ENCODE assay signal across 8 cellular contexts in genomic region chr9:35114921-35115341, GRCh38. TPM values are rescaled to one million over a fixed set of nuclear protein-coding genes. Genes with fewer than 3 reads are reported as not detected.
DNase-seq lines count a peak whose midpoint lies in the region; ATAC-seq and TF ChIP-seq lines count a peak whose summit lies in the region.

No MANE protein-coding gene starts in this region.

- POLR2A ChIA-PET in activated CD4-positive, alpha-beta memory T cell treated with anti-CD3 and anti-CD28 coated beads, Interleukin-2, amount 10 ng/mL, durations not matched to agents 7 days and 5 days (lab: Charles Lee), result interaction anchor here (1.2 to 4.7 kb wide), 12 partner anchors 12 to 697 kb away, joined by 3 to 50 read pairs (median 6); partner anchors contain the start of genes CCDC107, DNAJB5, FANCG and PIGO

- no peaks in the 10 kb centered on the region for H3K79me2 ChIP-seq in KMS-11 (ENCODE audit: insufficient read depth, low read depth)

- H3K4me2 ChIP-seq in KMS-11, result peak overlapping the region; percentile 96

- TF ChIP-seq CTCF in KMS-11 (conservative IDR thresholded peaks at IDR 0.05; ENCODE audit: low read depth, low read length), result no peak
- TF ChIP-seq CTCF in fibroblast of mammary gland (conservative IDR thresholded peaks at IDR 0.05; ENCODE audit: control insufficient read depth, insufficient read depth, low read depth, low read length), result no peak

- H3K27me3 Mint-ChIP-seq in activated CD4-positive, alpha-beta memory T cell treated with anti-CD3 and anti-CD28 coated beads, Interleukin-2, amount 10 ng/mL, durations not matched to agents 7 days and 5 days, result no peaks in the 10 kb centered on the region
- no peaks in the 10 kb centered on the region for H3K27me3 Mint-ChIP-seq in naive B cell

- no peaks in the 10 kb centered on the region for H3K27me3 ChIP-seq in KMS-11 (ENCODE audit: insufficient read depth, low read depth)

- H3K27ac ChIP-seq in KMS-11, result peak overlapping the region; percentile 44

- H3K9me3 Mint-ChIP-seq in activated CD4-positive, alpha-beta memory T cell treated with anti-CD3 and anti-CD28 coated beads, Interleukin-2, amount 10 ng/mL, durations not matched to agents 7 days and 5 days, result no peaks in the 10 kb centered on the region
- H3K9me3 Mint-ChIP-seq in naive B cell, result peaks cover 0 to 3% (median 0%) of the 10 kb centered on the region in 7 donors

- H3K4me3 Mint-ChIP-seq in activated CD4-positive, alpha-beta memory T cell treated with anti-CD3 and anti-CD28 coated beads, Interleukin-2, amount 10 ng/mL, durations not matched to agents 7 days and 5 days, result peak overlapping the region; percentile 98
- peak overlapping the region; percentile 85 to 98 (median 96) for H3K4me3 Mint-ChIP-seq in naive B cell

- H3K4me1 ChIP-seq in KMS-11 (ENCODE audit: low read depth, poor library complexity, severe bottlenecking), result peaks cover 45% of the 10 kb centered on the region

- H3K36me3 Mint-ChIP-seq in activated CD4-positive, alpha-beta memory T cell treated with anti-CD3 and anti-CD28 coated beads, Interleukin-2, amount 10 ng/mL, durations not matched to agents 7 days and 5 days (ENCODE audit: low read depth), result peaks cover 6% of the 10 kb centered on the region
- H3K36me3 Mint-ChIP-seq in naive B cell, result no peaks in the 10 kb centered on the region

- peaks cover 56% of the 10 kb centered on the region for H3K4me1 Mint-ChIP-seq in activated CD4-positive, alpha-beta memory T cell treated with anti-CD3 and anti-CD28 coated beads, Interleukin-2, amount 10 ng/mL, durations not matched to agents 7 days and 5 days
- H3K4me1 Mint-ChIP-seq in naive B cell, result peaks cover 52 to 57% (median 56%) of the 10 kb centered on the region in 3 donors

- H3K27ac Mint-ChIP-seq in activated CD4-positive, alpha-beta memory T cell treated with anti-CD3 and anti-CD28 coated beads, Interleukin-2, amount 10 ng/mL, durations not matched to agents 7 days and 5 days, result peak overlapping the region; percentile 92
- H3K27ac Mint-ChIP-seq in naive B cell, result peak overlapping the region in 4 of 6 donors; percentile 89 to 94 (median 91)

- H3K36me3 ChIP-seq in KMS-11 (ENCODE audit: insufficient read depth), result no peaks in the 10 kb centered on the region

- CTCF ChIA-PET in activated CD4-positive, alpha-beta memory T cell treated with anti-CD3 and anti-CD28 coated beads, Interleukin-2, amount 10 ng/mL, durations not matched to agents 7 days and 5 days (lab: Charles Lee), result interaction anchor here (0.9 to 5.1 kb wide), 10 partner anchors 11 to 489 kb away, joined by 3 to 69 read pairs (median 6); partner anchors contain the start of genes FANCG, PIGO, STOML2 and VCP

- H2AFZ ChIP-seq in KMS-11 (ENCODE audit: low read depth), result peak overlapping the region; percentile 94; the same call in 1 of the 2 replicates

- ATAC-seq in naive B cell (ENCODE audit: low read depth in 2 of 2) (no peak), GM19397 (IDR thresholded peaks at IDR 0.05; ENCODE audit: unreplicated experiment) (no peak), HG02884 (IDR thresholded peaks at IDR 0.05; ENCODE audit: unreplicated experiment) (no peak)

- peak; percentile 66 for DNase-seq in COLO829 (ENCODE audit: low spot score)
- DNase-seq in activated CD4-positive, alpha-beta memory T cell treated with anti-CD3 and anti-CD28 coated beads, Interleukin-2, amount 10 ng/mL, durations not matched to agents 7 days and 5 days, result peak; percentile 63
- DNase-seq in fibroblast of mammary gland (ENCODE audit: low read depth), result peak; percentile 55
- DNase-seq in naive B cell, result peak; percentile 25
- DNase-seq in T1000 (lab: John Stamatoyannopoulos, UW), result no peak

- H4K20me1 ChIP-seq in KMS-11 (ENCODE audit: insufficient read depth), result no peaks in the 10 kb centered on the region

- H3K4me3 ChIP-seq in KMS-11 (IDR thresholded peaks at IDR 0.05; ENCODE audit: insufficient read depth, low read depth, low read length) (no peak overlapping the region), fibroblast of mammary gland (ENCODE audit: control insufficient read depth, low read depth, low read length) (peak overlapping the region; percentile 65)

- peak overlapping the region; percentile 40; the same call in 1 of the 2 replicates for H3K9ac ChIP-seq in KMS-11

RNA-seq across cellular contexts. Expression of gene ATOSB, which starts 0.7 kb away (rescaled TPM):
- 10 to 100 TPM; 24.6 to 26.8 TPM for total RNA-seq in activated CD4-positive, alpha-beta memory T cell treated with anti-CD3 and anti-CD28 coated beads, Interleukin-2, amount 10 ng/mL, durations not matched to agents 7 days and 5 days
- polyA plus RNA-seq in naive B cell (ENCODE audit: low read depth in 6 of 6), result 1 to 10 TPM in 3 of 6 donors, under 1 TPM in 3; 0.10 to 1.6 (median 0.99) TPM

RNA-seq across cellular contexts. Expression of gene STOML2, which starts 12.0 kb away (rescaled TPM):
- total RNA-seq in activated CD4-positive, alpha-beta memory T cell treated with anti-CD3 and anti-CD28 coated beads, Interleukin-2, amount 10 ng/mL, durations not matched to agents 7 days and 5 days, result 10 to 100 TPM; 96.0 to 96.9 TPM
- polyA plus RNA-seq in naive B cell (ENCODE audit: low read depth in 6 of 6), result 100 to 1,000 TPM in 3 of 6 donors, 10 to 100 TPM in 3; 82.9 to 215 (median 95.8) TPM

RNA-seq across cellular contexts. Expression of gene PIGO, which starts 18.5 kb away (rescaled TPM):
- 10 to 100 TPM; 22.8 to 28.6 TPM for total RNA-seq in activated CD4-positive, alpha-beta memory T cell treated with anti-CD3 and anti-CD28 coated beads, Interleukin-2, amount 10 ng/mL, durations not matched to agents 7 days and 5 days
- 10 to 100 TPM; 24.8 to 31.4 (median 26.9) TPM for polyA plus RNA-seq in naive B cell (ENCODE audit: low read depth in 6 of 6)

RNA-seq across cellular contexts. Expression of gene FANCG, which starts 35.2 kb away (rescaled TPM):
- 100 to 1,000 TPM in 1 of 2 experiments, 10 to 100 TPM in 1; 97.0 to 100 TPM for total RNA-seq in activated CD4-positive, alpha-beta memory T cell treated with anti-CD3 and anti-CD28 coated beads, Interleukin-2, amount 10 ng/mL, durations not matched to agents 7 days and 5 days
- 10 to 100 TPM in 3 of 6 donors, 1 to 10 TPM in 3; 1.8 to 12.1 (median 10.5) TPM for polyA plus RNA-seq in naive B cell (ENCODE audit: low read depth in 6 of 6)

RNA-seq across cellular contexts. Expression of gene VCP, which starts 42.5 kb away (rescaled TPM):
- total RNA-seq in activated CD4-positive, alpha-beta memory T cell treated with anti-CD3 and anti-CD28 coated beads, Interleukin-2, amount 10 ng/mL, durations not matched to agents 7 days and 5 days, result 100 to 1,000 TPM; 224 to 236 TPM
- polyA plus RNA-seq in naive B cell (ENCODE audit: low read depth in 6 of 6), result 100 to 1,000 TPM; 111 to 159 (median 135) TPM
